In the genomic region with DNA sequence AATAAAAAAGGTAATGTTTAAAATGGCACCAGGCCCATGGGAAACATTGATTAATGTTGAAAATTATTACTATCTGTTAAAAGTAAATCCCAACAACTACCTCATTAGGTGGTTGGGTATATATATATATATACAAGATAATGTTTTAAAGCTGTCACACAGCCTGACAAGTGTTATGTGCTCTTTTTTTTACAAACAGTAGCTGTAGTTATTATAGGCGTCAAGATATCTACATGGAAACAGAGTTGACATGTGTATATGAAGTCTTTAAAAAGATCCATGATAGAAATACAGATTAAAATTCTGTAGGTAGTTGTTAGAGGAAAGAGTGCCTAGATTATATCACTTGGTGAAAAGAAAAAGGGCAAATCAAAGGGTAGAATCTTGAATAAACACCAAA, we compare ENCODE assay signal across 33 cellular contexts.
"Had no signal": no experiment of that assay in that cellular context is flagged by ENCODE, and none has a peak within 500 bp of the region (broad histone marks: within the 10 kb centered on the region; RNA-seq: fewer than 3 reads in every experiment).

No MANE protein-coding gene starts in this region.

- DNase-seq: activated effector memory CD4-positive, alpha-beta T cell treated with anti-CD3 and anti-CD28 coated beads, Interleukin-2, amount 50 U/mL, for 16 hours; activated effector memory CD4-positive, alpha-beta T cell treated with Interleukin-2 at 50 U/mL for 16 hours; activated gamma-delta T cell; activated gamma-delta T cell treated with Interleukin-2 at 50 U/mL for 16 hours; activated naive CD4-positive, alpha-beta T cell; activated naive CD4-positive, alpha-beta T cell treated with anti-CD3 and anti-CD28 coated beads for 36 hours; activated naive CD4-positive, alpha-beta T cell treated with anti-CD3 and anti-CD28 coated beads, Interleukin-2, amount 10 ng/mL, durations not matched to agents 7 days and 5 days; activated naive CD4-positive, alpha-beta T cell treated with anti-CD3 and anti-CD28 coated beads, Interleukin-2, amount 50 U/mL, for 16 hours; activated naive CD4-positive, alpha-beta T cell treated with Interleukin-2 at 50 U/mL for 16 hours; activated naive CD8-positive, alpha-beta T cell treated with anti-CD3 and anti-CD28 coated beads for 36 hours; activated naive CD8-positive, alpha-beta T cell treated with anti-CD3 and anti-CD28 coated beads, Interleukin-2, amount 10 ng/mL, durations not matched to agents 7 days and 5 days; activated naive CD8-positive, alpha-beta T cell treated with anti-CD3 and anti-CD28 coated beads, Interleukin-2, amount 50 U/mL, for 24 hours; activated T-cell treated with anti-CD3 and anti-CD28 coated beads, Interleukin-2, amount 50 U/mL, for 1 hour; activated T-cell treated with anti-CD3 and anti-CD28 coated beads, Interleukin-2, amount 50 U/mL, for 24 hours; activated T-cell treated with anti-CD3 and anti-CD28 coated beads, Interleukin-2, amount 50 U/mL, for 4 hours; activated T-cell treated with anti-CD3 and anti-CD28 coated beads, Interleukin-2, amount 50 U/mL, for 48 hours; activated T-cell treated with anti-CD3 and anti-CD28 coated beads, Interleukin-2, amount 50 U/mL, for 72 hours; adrenal gland; amniotic stem cell; anterior cingulate cortex; aorta; body of pancreas; brain microvascular endothelial cell; caudate nucleus; central memory CD4-positive, alpha-beta T cell; cerebellar nuclear complex had no signal

- FAIRE-seq: astrocyte, bronchial epithelial cell had no signal

- H3K27me3 ChIP-seq: adrenal gland, ascending aorta, body of pancreas, brain microvascular endothelial cell, breast epithelium, cardiac muscle cell had no signal

- H3K9me3 ChIP-seq: adrenal gland, ascending aorta, breast epithelium had no signal

- H3K4me1 ChIP-seq: adrenal gland, body of pancreas, breast epithelium had no signal

- H3K4me3 ChIP-seq: adrenal gland, ascending aorta, body of pancreas, breast epithelium, cardiac muscle cell had no signal

- ATAC-seq: activated naive CD4-positive, alpha-beta T cell treated with anti-CD3 and anti-CD28 coated beads, Interleukin-2, amount 50 U/mL, for 72 hours; activated naive CD8-positive, alpha-beta T cell treated with anti-CD3 and anti-CD28 coated beads, Interleukin-2, amount 50 U/mL, for 24 hours; activated T-cell treated with anti-CD3 and anti-CD28 coated beads, Interleukin-2, amount 50 U/mL, for 4 hours; activated T-cell treated with anti-CD3 and anti-CD28 coated beads, Interleukin-2, amount 50 U/mL, for 72 hours; activated T-helper 17 cell treated with anti-CD3 and anti-CD28 coated beads, Interleukin-2, amount 50 U/mL, for 72 hours; body of pancreas had no signal

- H3K36me3 ChIP-seq: adrenal gland, ascending aorta, brain microvascular endothelial cell, breast epithelium, cardiac muscle cell had no signal

- H3K27ac ChIP-seq: adrenal gland, ascending aorta, body of pancreas, brain microvascular endothelial cell, cardiac muscle cell had no signal
